ENCODE assay signal across 32 cellular contexts in the genomic region with DNA sequence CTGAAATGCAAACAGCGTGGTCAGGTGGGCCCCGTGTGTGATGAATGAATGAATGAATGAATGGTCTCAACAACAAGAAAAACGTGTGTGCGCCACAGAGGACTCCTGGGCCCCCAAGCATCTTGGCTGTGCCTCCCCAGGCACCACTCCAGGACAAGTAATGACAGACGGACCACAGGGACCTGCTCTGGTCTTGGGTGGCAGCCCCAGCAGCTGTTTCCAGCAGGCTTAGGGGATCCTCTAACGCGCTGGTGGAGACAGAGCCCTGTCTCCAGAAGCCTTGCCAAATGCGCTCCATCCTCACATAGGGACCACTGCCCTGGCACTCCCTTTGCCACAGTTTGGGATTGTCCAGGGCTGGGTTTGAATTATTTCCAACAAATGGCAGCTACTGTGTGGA. TPM values are rescaled to one million over a fixed set of nuclear protein-coding genes. Genes with fewer than 3 reads are reported as not detected.
A peak's percentile ranks its signal among the peaks of the same experiment; 100 is the strongest.
DNase-seq lines count a peak whose midpoint lies in the region; ATAC-seq and TF ChIP-seq lines count a peak whose summit lies in the region.
"Had no signal": no experiment of that assay in that cellular context is flagged by ENCODE, and none has a peak within 500 bp of the region (broad histone marks: within the 10 kb centered on the region; RNA-seq: fewer than 3 reads in every experiment).

No MANE protein-coding gene starts in this region.

- no peak overlapping the region for H3K4ac ChIP-seq in neuronal stem cell (ENCODE audit: low read length)

- H3K9ac ChIP-seq in SK-N-SH (no peak overlapping the region), neuronal stem cell (ENCODE audit: low read depth, low read length, poor library complexity) (no peak overlapping the region)
- H3K9ac ChIP-seq: GM23248 had no signal

- intact Hi-C loops in testis (cut with DNase I; ENCODE audit: low total_unique reads): no loop called here

- CTCF ChIA-PET in SK-N-SH (lab: Yijun Ruan, JAX): interaction anchor here (1.4 to 1.7 kb wide), 2 partner anchors 25 to 325 kb away, joined by 4 to 5 read pairs; no protein-coding TSS in a partner anchor

- DNase-seq in SK-N-SH (peak; percentile 10), D341Med (ENCODE audit: low spot score) (peak; percentile 33), neuronal stem cell (ENCODE audit: low spot score) (no peak), testis (no peak), Kasumi-1 (lab: John Stamatoyannopoulos, UW) (no peak)
- DNase-seq: 8988T; activated CD4-positive, alpha-beta T cell treated with anti-CD3 and anti-CD28 coated beads, Interleukin-2, amount 10 ng/mL, durations not matched to agents 7 days and 5 days; activated naive CD8-positive, alpha-beta T cell treated with anti-CD3 and anti-CD28 coated beads for 36 hours; CD4-positive, alpha-beta T cell; DMS 273 treated with DMSO at 0.1 percent for 48 hours; EL; GM23248; HFFc6; Karpas-422; NCI-H1436; NCI-H2107; NCI-H774; OCI-M1; psoas muscle; stimulated activated naive CD8-positive, alpha-beta T cell treated with anti-CD3 and anti-CD28 coated beads, Interleukin-15, amount 100 ng/mL, for 72 hours had no signal

- no peak overlapping the region for H3K4me3 ChIP-seq in SK-N-SH (ENCODE audit: low read depth in 2 of 2, low read length in 1 of 2)
- H3K4me3 ChIP-seq in neuronal stem cell (ENCODE audit: low read length in 2 of 2): no peak overlapping the region
- no peak overlapping the region for H3K4me3 ChIP-seq in testis
- H3K4me3 ChIP-seq: GM23248, psoas muscle, skin epidermis, tibial artery had no signal

- H3K4me2 ChIP-seq in SK-N-SH (no peak overlapping the region), neuronal stem cell (ENCODE audit: insufficient read depth, low read length, poor library complexity, severe bottlenecking) (no peak overlapping the region)

- no peak overlapping the region for H2AFZ ChIP-seq in SK-N-SH (ENCODE audit: low read depth)
- no peak overlapping the region for H2AFZ ChIP-seq in neuronal stem cell (ENCODE audit: low read length)
- H2AFZ ChIP-seq: GM23248 had no signal

- no peaks in the 10 kb centered on the region for H3K79me2 ChIP-seq in SK-N-SH (ENCODE audit: insufficient read depth)

- H2BK12ac ChIP-seq in neuronal stem cell (ENCODE audit: low read length): no peak overlapping the region

- H3K36me3 ChIP-seq in SK-N-SH (replicated peaks in 1 of 2; ENCODE audit: control insufficient read depth in 1 of 2, insufficient read depth in 2 of 2, low read length in 1 of 2) (no peaks in the 10 kb centered on the region), neuronal stem cell (replicated peaks in 1 of 2; ENCODE audit: control insufficient read depth in 2 of 2, insufficient read depth in 2 of 2, low read length in 2 of 2) (no peaks in the 10 kb centered on the region), testis (ENCODE audit: low read depth, missing control alignments) (no peaks in the 10 kb centered on the region)
- H3K36me3 ChIP-seq: tibial artery had no signal

- H2BK120ac ChIP-seq in neuronal stem cell (ENCODE audit: low read depth, low read length): no peak overlapping the region

- no peaks in the 10 kb centered on the region for H3K9me3 ChIP-seq in SK-N-SH
- H3K9me3 ChIP-seq in neuronal stem cell (replicated peaks in 1 of 2; ENCODE audit: control insufficient read depth in 2 of 2, insufficient read depth in 1 of 2, low read depth in 1 of 2, low read length in 2 of 2): no peaks in the 10 kb centered on the region
- no peaks in the 10 kb centered on the region for H3K9me3 ChIP-seq in testis
- H3K9me3 ChIP-seq: psoas muscle, tibial artery had no signal

- H3K4me1 ChIP-seq in SK-N-SH (ENCODE audit: control insufficient read depth in 1 of 2, insufficient read depth in 2 of 2, low read depth in 1 of 2, low read length in 1 of 2): peaks cover 0 to 14% of the 10 kb centered on the region in 2 experiments; a peak in 2 of 4 replicates
- peaks cover 0 to 26% of the 10 kb centered on the region in 2 donors for H3K4me1 ChIP-seq in neuronal stem cell (ENCODE audit: control insufficient read depth in 2 of 2, insufficient read depth in 1 of 2, low read depth in 1 of 2, low read length in 2 of 2)
- no peaks in the 10 kb centered on the region for H3K4me1 ChIP-seq in testis
- H3K4me1 ChIP-seq: psoas muscle, tibial artery had no signal

- H3K27ac ChIP-seq in SK-N-SH (ENCODE audit: low read depth in 2 of 2, low read length in 1 of 2) (no peak overlapping the region), cingulate gyrus (ENCODE audit: low read depth, low read length) (peak overlapping the region; percentile 10), neuronal stem cell (replicated peaks; ENCODE audit: low read length) (no peak overlapping the region), testis (no peak overlapping the region)
- H3K27ac ChIP-seq: GM23248, psoas muscle, tibial artery, VCaP had no signal

- no peak overlapping the region for H4K91ac ChIP-seq in neuronal stem cell (ENCODE audit: low read depth, low read length, poor library complexity)

- no peak overlapping the region for H2BK5ac ChIP-seq in neuronal stem cell (ENCODE audit: low read length)

- no peak for TF ChIP-seq EP300 in SK-N-SH (IDR thresholded peaks at IDR 0.05; ENCODE audit: borderline replicate concordance in 1 of 2, low read depth in 1 of 2, low read length in 1 of 2)

- H3K18ac ChIP-seq in neuronal stem cell (ENCODE audit: low read length): peak overlapping the region; percentile 94

- peak overlapping the region; percentile 90 for H2BK15ac ChIP-seq in neuronal stem cell (ENCODE audit: low read length)

- H3F3A ChIP-seq in SK-N-SH (replicated peaks; ENCODE audit: insufficient read depth): no peaks in the 10 kb centered on the region

- H3K9me2 ChIP-seq in SK-N-SH: no peaks in the 10 kb centered on the region

- H3K79me1 ChIP-seq in neuronal stem cell (ENCODE audit: low read depth, low read length): no peaks in the 10 kb centered on the region

- ATAC-seq in SK-N-SH treated with all-trans-retinoic acid at 6 μM for 48 hours (no peak), GM18502 (IDR thresholded peaks at IDR 0.05; ENCODE audit: poor library complexity, unreplicated experiment) (no peak)
- ATAC-seq: psoas muscle; Right ventricle myocardium inferior; stimulated activated naive CD8-positive, alpha-beta T cell treated with anti-CD3 and anti-CD28 coated beads, Interleukin-15, amount 100 ng/mL, for 72 hours had no signal

- POLR2A ChIA-PET in SK-N-SH (lab: Yijun Ruan, JAX): interaction anchor here (0.5 kb wide), 1 partner anchor 19 kb away, joined by 3 read pairs; no protein-coding TSS in a partner anchor

- H2AK5ac ChIP-seq in neuronal stem cell (ENCODE audit: low read depth, low read length): peak overlapping the region; percentile 93

- H3K14ac ChIP-seq in neuronal stem cell (ENCODE audit: low read length): no peak overlapping the region

- no peak overlapping the region for H4K8ac ChIP-seq in neuronal stem cell (ENCODE audit: low read depth, low read length)

- peaks cover 12% of the 10 kb centered on the region; the same call in 1 of the 2 replicates for H3K27me3 ChIP-seq in SK-N-SH (ENCODE audit: insufficient read depth)
- peaks cover 0 to 16% (median 0%) of the 10 kb centered on the region in 3 experiments for H3K27me3 ChIP-seq in neuronal stem cell (ENCODE audit: control insufficient read depth in 3 of 3, insufficient read depth in 3 of 3, low read depth in 1 of 3, low read length in 3 of 3)
- H3K27me3 ChIP-seq in testis: no peaks in the 10 kb centered on the region

- H4K20me1 ChIP-seq in SK-N-SH (ENCODE audit: insufficient read depth): no peaks in the 10 kb centered on the region

- TF ChIP-seq RAD21 in SK-N-SH (IDR thresholded peaks at IDR 0.05; ENCODE audit: low read length): no peak

- WGBS in SK-N-SH (ENCODE audit: low lambda C conversion rate): 75% methylated on average over 5 of the region's 8 CpGs
- no CpG with 5 or more reads among the region's 8 CpGs for WGBS in neuronal stem cell (ENCODE audit: extremely low coverage in 2 of 2, insufficient read length in 2 of 2, insufficient replicate concordance in 1 of 2), 2 donors
- WGBS in testis, 2 donors: 92% methylated on average over 8 of the region's 8 CpGs

- TF ChIP-seq CTCF in SK-N-SH (IDR thresholded peaks at IDR 0.05): no peak
- TF ChIP-seq CTCF in testis (IDR thresholded peaks at IDR 0.05): no peak

- TF ChIP-seq POLR2A in testis (IDR thresholded peaks at IDR 0.05): no peak

- no peak overlapping the region for H3K23ac ChIP-seq in neuronal stem cell (ENCODE audit: low read depth, low read length, poor library complexity)

TF ChIP-seq in SK-N-SH treated with all-trans-retinoic acid at 6 μM for 48 hours, 23 proteins besides CTCF, POLR2A, EP300 and RAD21 (continues in another document):
- TF ChIP-seq ZC3H10 (CRISPR knock-in tag; IDR thresholded peaks at IDR 0.05) (no peak), ARNTL (CRISPR knock-in tag; IDR thresholded peaks at IDR 0.05; ENCODE audit: borderline replicate concordance, low read depth) (no peak), GLIS3 (CRISPR knock-in tag; IDR thresholded peaks at IDR 0.05) (no peak), ZNF8 (CRISPR knock-in tag; IDR thresholded peaks at IDR 0.05) (no peak), CSDC2 (CRISPR knock-in tag; IDR thresholded peaks at IDR 0.05) (no peak)
- TF ChIP-seq, protein P1, sequence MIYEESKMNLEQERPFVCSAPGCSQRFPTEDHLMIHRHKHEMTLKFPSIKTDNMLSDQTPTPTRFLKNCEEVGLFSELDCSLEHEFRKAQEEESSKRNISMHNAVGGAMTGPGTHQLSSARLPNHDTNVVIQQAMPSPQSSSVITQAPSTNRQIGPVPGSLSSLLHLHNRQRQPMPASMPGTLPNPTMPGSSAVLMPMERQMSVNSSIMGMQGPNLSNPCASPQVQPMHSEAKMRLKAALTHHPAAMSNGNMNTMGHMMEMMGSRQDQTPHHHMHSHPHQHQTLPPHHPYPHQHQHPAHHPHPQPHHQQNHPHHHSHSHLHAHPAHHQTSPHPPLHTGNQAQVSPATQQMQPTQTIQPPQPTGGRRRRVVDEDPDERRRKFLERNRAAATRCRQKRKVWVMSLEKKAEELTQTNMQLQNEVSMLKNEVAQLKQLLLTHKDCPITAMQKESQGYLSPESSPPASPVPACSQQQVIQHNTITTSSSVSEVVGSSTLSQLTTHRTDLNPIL (CRISPR knock-in tag; IDR thresholded peaks at IDR 0.05; ENCODE audit: low read depth): no peak

RNA-seq across cellular contexts. Expression of a gene that starts 39.1 kb away (rescaled TPM):
- polyA plus RNA-seq in SK-N-SH (2012; rRNA removed) (0.02 and 0.03 TPM in 2 replicates), testis (ENCODE audit: insufficient read depth, low read depth, low replicate concordance) (11.0 TPM)
- polyA plus RNA-seq in SK-N-SH (2012; cell fraction: cytosol; rRNA removed): 0.01 TPM in 2 replicates
- 0.01 and 0.02 TPM in 2 replicates for polyA plus RNA-seq in SK-N-SH (2012; cell fraction: nucleus; rRNA removed)
- polyA plus RNA-seq in neuronal stem cell (2013, experiment 1 of 2): 0.01 TPM
- polyA plus RNA-seq in neuronal stem cell (2013, experiment 2 of 2): not detected
- 10 to 100 TPM; 17.5 to 19.0 TPM for total RNA-seq in testis
- total RNA-seq: activated CD4-positive, alpha-beta T cell treated with anti-CD3 and anti-CD28 coated beads, Interleukin-2, amount 10 ng/mL, durations not matched to agents 7 days and 5 days; activated naive CD8-positive, alpha-beta T cell treated with anti-CD3 and anti-CD28 coated beads for 36 hours; activated T-helper 2 cell treated with anti-CD3 and anti-CD28 coated beads, Interferon-gamma antibody, Interleukin-2, Interleukin-4, amounts not matched to agents 10 μg/mL and 5 μg/mL and 100 μg/mL, durations not matched to agents 14 hours and 24 hours and 36 hours; astrocyte; CD4-positive, alpha-beta T cell; epithelial cell of proximal tubule; GM23248; HFFc6; kidney epithelial cell; lung microvascular endothelial cell; psoas muscle; Right ventricle myocardium inferior had no signal
- polyA plus RNA-seq: GM23248, psoas muscle had no signal

Comparison
In these comparisons a context has a peak if more than half of its experiments do, and no peak if none do; other contexts are left out.
1. DNase-seq: peak in SK-N-SH (single experiment) and D341Med (single experiment); none in neuronal stem cell (single experiment), testis (single experiment) and Kasumi-1 (0 of 2).
2. RNA of a gene that starts 39.1 kb away (polyA plus RNA-seq): 11.0 TPM in testis (single experiment); 0.01 to 0.03 TPM in SK-N-SH; every median in the first group is over 10 times any median in the second.